8 cellular contexts compared by ENCODE assay signal in the genomic region with DNA sequence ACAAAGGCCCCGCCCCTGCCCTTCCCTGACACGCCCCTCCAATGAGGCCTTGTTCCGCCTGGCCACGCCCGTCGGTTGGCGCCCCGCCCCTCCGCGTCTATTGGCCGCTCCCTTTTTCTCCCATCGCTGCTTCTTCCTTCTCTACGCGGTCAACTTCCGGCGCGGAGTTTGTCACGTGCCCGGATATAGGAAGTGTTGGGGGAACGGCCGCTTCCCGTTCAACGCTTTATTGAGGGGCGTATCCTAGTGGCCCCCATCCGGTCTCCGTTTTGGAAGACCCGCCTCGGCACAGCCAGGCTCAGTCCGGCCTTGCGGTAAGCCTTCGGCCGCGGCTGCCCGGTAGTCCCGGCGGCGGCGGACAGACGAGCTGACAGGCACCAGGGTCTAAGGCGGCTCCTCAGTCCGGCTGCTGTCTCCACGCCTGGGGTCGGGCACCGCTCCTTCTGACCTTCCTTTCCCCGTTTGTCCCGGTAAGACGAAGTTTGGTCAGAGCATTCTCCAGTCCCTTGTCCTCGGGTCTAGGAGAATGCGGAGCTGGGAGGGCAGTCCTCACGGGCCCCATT. TPM values are rescaled to one million over a fixed set of nuclear protein-coding genes. Genes with fewer than 3 reads are reported as not detected.
DNase-seq lines count a peak whose midpoint lies in the region; ATAC-seq and TF ChIP-seq lines count a peak whose summit lies in the region.

EXOC1 (plus strand) TSS at position 165 of the 563 bp plus-strand sequence. CDS start 4,676 bp downstream, outside the sequence.

- H3K36me3 Mint-ChIP-seq in IgD-negative memory B cell = peaks cover 4% of the 10 kb centered on the region

- H3K4me3 ChIP-seq in epithelial cell of esophagus (ENCODE audit: low read length) (peak within 1 kb of the TSS; percentile 95), mononuclear cell (ENCODE audit: low read length) (peak within 1 kb of the TSS; percentile 95)

- TF ChIP-seq CTCF in epithelial cell of esophagus (IDR thresholded peaks at IDR 0.05; ENCODE audit: insufficient read depth, low read depth, low read length, missing control alignments) = no peak

- no peaks in the 10 kb centered on the region for H3K27me3 ChIP-seq in mononuclear cell (ENCODE audit: insufficient read depth, low read length)

- peak within 1 kb of the TSS in 2 of 3 donors; percentile 91 to 95 for H3K27ac Mint-ChIP-seq in IgD-negative memory B cell

- H3K9me3 ChIP-seq in mononuclear cell (ENCODE audit: low read depth, low read length) = no peaks in the 10 kb centered on the region

- peaks cover 2% of the 10 kb centered on the region for H3K27me3 Mint-ChIP-seq in IgD-negative memory B cell

- peak; percentile 91 for DNase-seq in DMS 273 treated with DMSO at 0.1 percent for 48 hours (lab: John Stamatoyannopoulos, UW)
- peak; percentile 31 for DNase-seq in OCI-M2 (lab: John Stamatoyannopoulos, UW; ENCODE audit: unreplicated experiment)
- DNase-seq in activated T-cell treated with anti-CD3 and anti-CD28 coated beads for 4 hours = peak; percentile 98
- DNase-seq in epithelial cell of esophagus (ENCODE audit: low read depth) = peak; percentile 98
- peak; percentile 94 to 95 for DNase-seq in stimulated activated CD8-positive, alpha-beta memory T cell treated with anti-CD3 and anti-CD28 coated beads, Interleukin-4, amount 100 ng/mL, for 1 hour (ENCODE audit: low read depth in 2 of 2, low spot score in 1 of 2)

- H3K4me1 ChIP-seq in mononuclear cell (ENCODE audit: insufficient read depth, low read length) = peaks cover 16% of the 10 kb centered on the region

- peak; percentile 99 for ATAC-seq in GM21529 (IDR thresholded peaks at IDR 0.05; ENCODE audit: unreplicated experiment)

- H3K4me1 Mint-ChIP-seq in IgD-negative memory B cell = peaks cover 12 to 18% (median 12%) of the 10 kb centered on the region in 3 donors

- no peaks in the 10 kb centered on the region for H3K9me3 Mint-ChIP-seq in IgD-negative memory B cell

- peak within 1 kb of the TSS in 2 of 4 donors; percentile 32 to 36 for H3K4me3 Mint-ChIP-seq in IgD-negative memory B cell

RNA-seq across cellular contexts. Expression of gene EXOC1, which starts in this region (rescaled TPM):
- 13.2 TPM for polyA plus RNA-seq in IgD-negative memory B cell
- 24.8 TPM for total RNA-seq in mononuclear cell

Comparison
In these comparisons a context has a peak if more than half of its experiments do, and no peak if none do; other contexts are left out.
1. Peak in every context shown above with its lines: DNase-seq, ATAC-seq and H3K4me3 ChIP-seq.
2. DNase-seq: peak in every context shown above with its lines; median percentile 98 in activated T-cell treated with anti-CD3 and anti-CD28 coated beads for 4 hours; 98 in epithelial cell of esophagus; 94 in stimulated activated CD8-positive, alpha-beta memory T cell treated with anti-CD3 and anti-CD28 coated beads, Interleukin-4, amount 100 ng/mL, for 1 hour; 91 in DMS 273 treated with DMSO at 0.1 percent for 48 hours; 31 in OCI-M2.